10 cellular contexts compared by ENCODE assay signal in the genomic region with DNA sequence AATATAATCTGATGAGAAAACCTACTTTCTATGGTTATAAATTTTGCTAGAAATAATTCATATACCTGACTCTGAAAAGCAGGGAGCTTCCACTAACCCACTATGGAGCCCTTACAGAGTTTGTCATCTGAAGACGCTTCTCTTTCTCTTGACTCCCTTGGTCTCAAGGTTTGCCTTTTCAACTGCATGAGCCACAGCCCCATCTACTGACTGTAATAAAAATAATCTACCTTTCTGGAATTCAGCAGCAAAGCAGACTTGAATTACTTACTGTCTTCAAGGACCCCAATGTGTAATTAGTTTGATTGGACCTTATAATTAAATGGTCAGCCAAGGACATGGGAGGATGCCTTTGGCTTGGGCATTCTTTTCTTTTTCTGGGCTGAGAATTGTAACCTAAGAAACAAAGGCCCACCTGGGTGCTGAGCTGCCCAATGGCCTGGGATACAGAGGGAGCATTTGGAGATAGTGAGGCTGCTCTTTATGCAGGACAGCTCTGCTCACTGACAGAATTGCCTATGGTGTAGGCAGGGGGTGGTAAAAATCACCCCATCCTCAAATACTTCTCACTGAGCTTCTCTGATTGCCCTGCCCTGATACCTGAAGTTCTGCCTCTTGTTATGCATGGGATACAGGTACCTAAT.
DNase-seq lines count a peak whose midpoint lies in the region; ATAC-seq, FAIRE-seq and TF ChIP-seq lines count a peak whose summit lies in the region.
"Had no signal": no experiment of that assay in that cellular context is flagged by ENCODE, and none has a peak within 500 bp of the region (broad histone marks: within the 10 kb centered on the region; RNA-seq: fewer than 3 reads in every experiment).

No MANE protein-coding gene starts in this region.

- peaks cover 0 to 7% of the 10 kb centered on the region in 2 donors for H3K4me1 ChIP-seq in kidney (ENCODE audit: control insufficient read depth in 1 of 2, insufficient read depth in 1 of 2, low read depth in 1 of 2, low read length in 2 of 2)
- no peaks in the 10 kb centered on the region for H3K4me1 ChIP-seq in esophagus squamous epithelium

- H3K27me3 Mint-ChIP-seq in WTC11 (ENCODE audit: low read depth): no peaks in the 10 kb centered on the region; the same call in 1 of the 2 replicates

- no peaks in the 10 kb centered on the region for H3K27me3 ChIP-seq in esophagus squamous epithelium

- H3K9me3 Mint-ChIP-seq in WTC11: peaks cover 4% of the 10 kb centered on the region; the same call in 1 of the 2 replicates
- H3K9me3 Mint-ChIP-seq: natural killer cell treated with Interleukin-12 subunit alpha and Interleukin-12 subunit beta and Interleukin-15 and Interleukin-18, amount 100 ng/mL, for 72 hours had no signal

- H3K36me3 ChIP-seq in kidney (ENCODE audit: control insufficient read depth in 1 of 2, insufficient read depth in 2 of 2, low read length in 2 of 2) (no peaks in the 10 kb centered on the region), esophagus squamous epithelium (no peaks in the 10 kb centered on the region)

- CTCF ChIA-PET in WTC11 (lab: Charles Lee): interaction anchor here (0.9 to 2.6 kb wide), 6 partner anchors 10 to 563 kb away, joined by 3 to 8 read pairs (median 3); no protein-coding TSS in a partner anchor

- POLR2A ChIA-PET in WTC11 (lab: Charles Lee): no interaction called here

- H3K27ac Mint-ChIP-seq in WTC11: no peak overlapping the region
- H3K27ac Mint-ChIP-seq: natural killer cell treated with Interleukin-12 subunit alpha and Interleukin-12 subunit beta and Interleukin-15 and Interleukin-18, amount 100 ng/mL, for 72 hours had no signal

- H3K36me3 Mint-ChIP-seq in WTC11: no peaks in the 10 kb centered on the region
- H3K36me3 Mint-ChIP-seq: natural killer cell treated with Interleukin-12 subunit alpha and Interleukin-12 subunit beta and Interleukin-15 and Interleukin-18, amount 100 ng/mL, for 72 hours had no signal

- H3K27ac ChIP-seq in C4-2B: peak overlapping the region; percentile 5; the same call in 1 of the 2 replicates
- no peak overlapping the region for H3K27ac ChIP-seq in kidney (ENCODE audit: low read depth in 2 of 2, low read length in 2 of 2)
- no peak overlapping the region for H3K27ac ChIP-seq in esophagus squamous epithelium

- DNase-seq in LoVo (ENCODE audit: low spot score): peak; percentile 25
- DNase-seq in WTC11 (ENCODE audit: low spot score): no peak
- DNase-seq in kidney: no peak
- no peak for DNase-seq in activated T-cell treated with anti-CD3 and anti-CD28 coated beads, Interleukin-2, amount 50 U/mL, for 48 hours
- DNase-seq in HTR-8/SVneo (ENCODE audit: insufficient read length, low spot score): no peak
- DNase-seq in esophagus squamous epithelium (lab: John Stamatoyannopoulos, UW): no peak
- DNase-seq: stimulated activated naive CD4-positive, alpha-beta T cell treated with Interleukin-2 at 50 U/mL for 16 hours had no signal

- no peak overlapping the region for H3K9ac ChIP-seq in kidney (ENCODE audit: low read length in 2 of 2)

- ATAC-seq in WTC11 (peak; percentile 81), GM21367 (IDR thresholded peaks at IDR 0.05; ENCODE audit: unreplicated experiment) (no peak)
- ATAC-seq: natural killer cell treated with Interleukin-12 subunit alpha and Interleukin-12 subunit beta and Interleukin-15 and Interleukin-18, amount 100 ng/mL, for 72 hours had no signal

- TF ChIP-seq POLR2A in esophagus squamous epithelium (IDR thresholded peaks at IDR 0.05): no peak

- TF ChIP-seq CTCF in C4-2B (conservative IDR thresholded peaks at IDR 0.05) (peak; percentile 73), WTC11 (IDR thresholded peaks at IDR 0.05) (0 out of 2 replicates have a peak, but pooled peaks have one; percentile 20), kidney (IDR thresholded peaks at IDR 0.05; ENCODE audit: borderline replicate concordance, extremely low read depth, insufficient read depth) (peak; percentile 32), esophagus squamous epithelium (IDR thresholded peaks at IDR 0.05) (peak in 3 of 6 experiments; percentile 8 to 44 (median 24))

- FAIRE-seq in kidney (lab: Jason Lieb, UNC): no peak
- no peak for FAIRE-seq in HTR-8/SVneo (lab: Jason Lieb, UNC)

- no peaks in the 10 kb centered on the region for H3K9me3 ChIP-seq in kidney (ENCODE audit: control insufficient read depth in 1 of 2, low read length in 2 of 2)
- no peaks in the 10 kb centered on the region for H3K9me3 ChIP-seq in esophagus squamous epithelium

- 15 to 26% methylated on average over 1 of the region's 1 CpG for WGBS in esophagus squamous epithelium, 2 donors

- H3K4me1 Mint-ChIP-seq in WTC11: peaks cover 11% of the 10 kb centered on the region

- intact Hi-C loops in kidney (cut with DNase I): no loop called here
- intact Hi-C loops in esophagus squamous epithelium (cut with DNase I): no loop called here

- H3K4me3 ChIP-seq in kidney (ENCODE audit: low read length in 2 of 2) (no peak overlapping the region), esophagus squamous epithelium (no peak overlapping the region)

- H3K4me3 Mint-ChIP-seq in WTC11: no peak overlapping the region
- H3K4me3 Mint-ChIP-seq: natural killer cell treated with Interleukin-12 subunit alpha and Interleukin-12 subunit beta and Interleukin-15 and Interleukin-18, amount 100 ng/mL, for 72 hours had no signal

TF ChIP-seq in WTC11, 78 proteins besides CTCF, POLR2A, EP300 and RAD21 (continues in another document):
- TF ChIP-seq, protein P1, sequence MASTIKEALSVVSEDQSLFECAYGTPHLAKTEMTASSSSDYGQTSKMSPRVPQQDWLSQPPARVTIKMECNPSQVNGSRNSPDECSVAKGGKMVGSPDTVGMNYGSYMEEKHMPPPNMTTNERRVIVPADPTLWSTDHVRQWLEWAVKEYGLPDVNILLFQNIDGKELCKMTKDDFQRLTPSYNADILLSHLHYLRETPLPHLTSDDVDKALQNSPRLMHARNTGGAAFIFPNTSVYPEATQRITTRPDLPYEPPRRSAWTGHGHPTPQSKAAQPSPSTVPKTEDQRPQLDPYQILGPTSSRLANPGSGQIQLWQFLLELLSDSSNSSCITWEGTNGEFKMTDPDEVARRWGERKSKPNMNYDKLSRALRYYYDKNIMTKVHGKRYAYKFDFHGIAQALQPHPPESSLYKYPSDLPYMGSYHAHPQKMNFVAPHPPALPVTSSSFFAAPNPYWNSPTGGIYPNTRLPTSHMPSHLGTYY (CRISPR knock-in tag; IDR thresholded peaks at IDR 0.05): no peak
- TF ChIP-seq ZNF232 (CRISPR knock-in tag; IDR thresholded peaks at IDR 0.05): no peak
- TF ChIP-seq, protein P2, sequence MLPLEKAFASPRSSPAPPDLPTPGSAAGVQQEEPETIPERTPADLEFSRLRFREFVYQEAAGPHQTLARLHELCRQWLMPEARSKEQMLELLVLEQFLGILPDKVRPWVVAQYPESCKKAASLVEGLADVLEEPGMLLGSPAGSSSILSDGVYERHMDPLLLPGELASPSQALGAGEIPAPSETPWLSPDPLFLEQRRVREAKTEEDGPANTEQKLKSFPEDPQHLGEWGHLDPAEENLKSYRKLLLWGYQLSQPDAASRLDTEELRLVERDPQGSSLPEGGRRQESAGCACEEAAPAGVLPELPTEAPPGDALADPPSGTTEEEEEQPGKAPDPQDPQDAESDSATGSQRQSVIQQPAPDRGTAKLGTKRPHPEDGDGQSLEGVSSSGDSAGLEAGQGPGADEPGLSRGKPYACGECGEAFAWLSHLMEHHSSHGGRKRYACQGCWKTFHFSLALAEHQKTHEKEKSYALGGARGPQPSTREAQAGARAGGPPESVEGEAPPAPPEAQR (CRISPR knock-in tag; IDR thresholded peaks at IDR 0.05): no peak
- TF ChIP-seq TEAD1 (CRISPR knock-in tag; IDR thresholded peaks at IDR 0.05): no peak
- no peak for TF ChIP-seq ZNF317 (CRISPR knock-in tag; IDR thresholded peaks at IDR 0.05; ENCODE audit: borderline replicate concordance, low read depth)
- TF ChIP-seq, protein P3, sequence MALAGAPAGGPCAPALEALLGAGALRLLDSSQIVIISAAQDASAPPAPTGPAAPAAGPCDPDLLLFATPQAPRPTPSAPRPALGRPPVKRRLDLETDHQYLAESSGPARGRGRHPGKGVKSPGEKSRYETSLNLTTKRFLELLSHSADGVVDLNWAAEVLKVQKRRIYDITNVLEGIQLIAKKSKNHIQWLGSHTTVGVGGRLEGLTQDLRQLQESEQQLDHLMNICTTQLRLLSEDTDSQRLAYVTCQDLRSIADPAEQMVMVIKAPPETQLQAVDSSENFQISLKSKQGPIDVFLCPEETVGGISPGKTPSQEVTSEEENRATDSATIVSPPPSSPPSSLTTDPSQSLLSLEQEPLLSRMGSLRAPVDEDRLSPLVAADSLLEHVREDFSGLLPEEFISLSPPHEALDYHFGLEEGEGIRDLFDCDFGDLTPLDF (CRISPR knock-in tag; IDR thresholded peaks at IDR 0.05): no peak
- TF ChIP-seq, protein P4, sequence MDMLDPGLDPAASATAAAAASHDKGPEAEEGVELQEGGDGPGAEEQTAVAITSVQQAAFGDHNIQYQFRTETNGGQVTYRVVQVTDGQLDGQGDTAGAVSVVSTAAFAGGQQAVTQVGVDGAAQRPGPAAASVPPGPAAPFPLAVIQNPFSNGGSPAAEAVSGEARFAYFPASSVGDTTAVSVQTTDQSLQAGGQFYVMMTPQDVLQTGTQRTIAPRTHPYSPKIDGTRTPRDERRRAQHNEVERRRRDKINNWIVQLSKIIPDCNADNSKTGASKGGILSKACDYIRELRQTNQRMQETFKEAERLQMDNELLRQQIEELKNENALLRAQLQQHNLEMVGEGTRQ (CRISPR knock-in tag; IDR thresholded peaks at IDR 0.05): no peak
- no peak for TF ChIP-seq NR1H2 (CRISPR knock-in tag; IDR thresholded peaks at IDR 0.05)
- no peak for TF ChIP-seq KAT7 (CRISPR knock-in tag; IDR thresholded peaks at IDR 0.05; ENCODE audit: borderline replicate concordance)
